In the genomic region with DNA sequence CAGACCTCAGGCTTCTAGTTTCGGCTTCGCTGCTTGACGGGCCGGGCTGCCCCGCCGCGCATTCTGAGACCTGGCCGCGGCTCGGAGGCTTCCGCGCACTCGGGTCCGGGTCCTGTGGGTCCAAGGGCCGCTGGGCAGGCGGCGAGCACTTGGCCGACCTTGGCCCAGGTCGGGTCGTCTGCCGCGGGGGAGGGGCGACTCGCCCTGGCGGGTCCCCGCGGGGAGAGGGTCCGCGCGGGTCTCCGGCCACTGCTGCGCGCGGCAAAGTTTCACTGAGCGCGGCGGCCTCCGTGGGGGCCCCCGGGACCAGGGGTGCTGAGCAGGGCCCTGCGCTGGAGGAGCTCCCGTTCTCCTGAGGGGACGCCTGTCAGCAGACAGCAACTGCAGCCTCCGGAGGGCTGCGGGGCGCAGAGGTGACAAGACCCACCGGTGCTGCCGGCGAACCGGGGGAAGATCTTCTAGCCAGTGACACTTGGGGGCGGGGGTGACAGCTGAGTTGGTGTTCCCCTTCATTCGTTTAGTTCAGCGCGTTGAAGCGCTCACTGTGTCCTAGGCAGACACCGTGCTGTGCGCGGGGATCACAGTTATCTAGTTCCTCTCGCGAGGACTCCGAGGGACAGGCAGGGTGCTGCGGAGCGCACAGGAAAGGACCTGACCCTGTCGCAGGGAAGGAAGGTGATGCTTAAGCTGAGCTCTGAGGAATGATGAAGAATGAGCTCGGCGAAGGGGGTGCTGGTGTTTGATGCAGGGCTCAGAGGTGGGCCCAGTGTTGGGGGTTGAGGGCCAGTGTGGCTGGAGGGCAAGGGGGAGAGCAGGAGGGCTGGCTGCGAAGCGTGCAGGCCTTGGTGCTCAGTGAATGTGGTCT, we compare ENCODE assay signal across 8 cellular contexts. TPM values are rescaled to one million over a fixed set of nuclear protein-coding genes. Genes with fewer than 3 reads are reported as not detected.
DNase-seq lines count a peak whose midpoint lies in the region; ATAC-seq lines count a peak whose summit lies in the region.

No MANE protein-coding gene starts in this region.

- peak overlapping the region; percentile 88 for H3K27ac Mint-ChIP-seq in activated naive CD8-positive, alpha-beta T cell treated with anti-CD3 and anti-CD28 coated beads, Interleukin-2, amount 50 U/mL, for 24 hours

- H3K4me3 ChIP-seq in right cardiac atrium (ENCODE audit: low read length) (peak overlapping the region; percentile 88), skeletal muscle tissue (ENCODE audit: low read length in 3 of 3) (peak overlapping the region; percentile 80 to 98 (median 95))

- H3K27me3 ChIP-seq in right cardiac atrium (ENCODE audit: control insufficient read depth, insufficient read depth) (no peaks in the 10 kb centered on the region), skeletal muscle tissue (ENCODE audit: control insufficient read depth in 3 of 3, insufficient read depth in 3 of 3, low read length in 3 of 3) (no peaks in the 10 kb centered on the region)

- intact Hi-C loops in right cardiac atrium (cut with DNase I) = no loop called here

- peak; percentile 40 for ATAC-seq in GM21367 (IDR thresholded peaks at IDR 0.05; ENCODE audit: unreplicated experiment)
- ATAC-seq in activated naive CD8-positive, alpha-beta T cell treated with anti-CD3 and anti-CD28 coated beads, Interleukin-2, amount 50 U/mL, for 24 hours = peak; percentile 74
- ATAC-seq in right cardiac atrium = peak; percentile 59 to 64

- H3K4me1 ChIP-seq in right cardiac atrium (ENCODE audit: control insufficient read depth, insufficient read depth, low read length) (peaks cover 14% of the 10 kb centered on the region), skeletal muscle tissue (ENCODE audit: control insufficient read depth in 3 of 3, insufficient read depth in 3 of 3, low read length in 3 of 3) (peaks cover 39 to 62% (median 42%) of the 10 kb centered on the region in 3 donors)

- H3K9me3 ChIP-seq in right cardiac atrium (ENCODE audit: control insufficient read depth, low read length) (no peaks in the 10 kb centered on the region), skeletal muscle tissue (ENCODE audit: control insufficient read depth in 3 of 3, low read length in 3 of 3) (no peaks in the 10 kb centered on the region)

- H3K27ac ChIP-seq in right cardiac atrium (ENCODE audit: low read length) = peak overlapping the region; percentile 90
- H3K27ac ChIP-seq in skeletal muscle tissue (ENCODE audit: low read depth, low read length) = peak overlapping the region; percentile 91

- WGBS in right cardiac atrium = under 1% methylated on average over 67 of the region's 67 CpGs

- H3K36me3 ChIP-seq in skeletal muscle tissue (ENCODE audit: control insufficient read depth in 3 of 3, insufficient read depth in 3 of 3, low read length in 3 of 3) = peaks cover 10 to 15% (median 15%) of the 10 kb centered on the region in 3 donors

- H3K9me3 Mint-ChIP-seq in activated naive CD8-positive, alpha-beta T cell treated with anti-CD3 and anti-CD28 coated beads, Interleukin-2, amount 50 U/mL, for 24 hours = no peaks in the 10 kb centered on the region

- no peaks in the 10 kb centered on the region for H3K27me3 Mint-ChIP-seq in activated naive CD8-positive, alpha-beta T cell treated with anti-CD3 and anti-CD28 coated beads, Interleukin-2, amount 50 U/mL, for 24 hours

- peak overlapping the region; percentile 90 for H3K4me3 Mint-ChIP-seq in activated naive CD8-positive, alpha-beta T cell treated with anti-CD3 and anti-CD28 coated beads, Interleukin-2, amount 50 U/mL, for 24 hours

- H3K4me1 Mint-ChIP-seq in activated naive CD8-positive, alpha-beta T cell treated with anti-CD3 and anti-CD28 coated beads, Interleukin-2, amount 50 U/mL, for 24 hours = peaks cover 28% of the 10 kb centered on the region

- peak; percentile 11 for DNase-seq in DMS79 treated with DMSO at 0.1 percent for 48 hours (lab: John Stamatoyannopoulos, UW)
- DNase-seq in HT1080 (ENCODE audit: low read depth) = peak; percentile 42
- DNase-seq in SKM-1 (lab: John Stamatoyannopoulos, UW; ENCODE audit: unreplicated experiment) = peak; percentile 59
- peak; percentile 70 for DNase-seq in activated naive CD8-positive, alpha-beta T cell treated with anti-CD3 and anti-CD28 coated beads, Interleukin-2, amount 50 U/mL, for 24 hours
- peak; percentile 54 to 81 (median 71) for DNase-seq in right cardiac atrium
- DNase-seq in NCI-H187 (lab: John Stamatoyannopoulos, UW) = no peak

- H3K36me3 Mint-ChIP-seq in activated naive CD8-positive, alpha-beta T cell treated with anti-CD3 and anti-CD28 coated beads, Interleukin-2, amount 50 U/mL, for 24 hours (ENCODE audit: low read depth) = no peaks in the 10 kb centered on the region

- peak overlapping the region; percentile 95 to 98 (median 95) for H3K9ac ChIP-seq in skeletal muscle tissue (ENCODE audit: low read depth in 1 of 3, low read length in 3 of 3)

RNA-seq across cellular contexts. Expression of gene MTFR1L, which starts 0.7 kb away (rescaled TPM):
- 43.4 and 47.5 TPM in 2 replicates for total RNA-seq in HT1080 (2014; rRNA removed; shearing (Covaris generic))
- polyA plus RNA-seq in HT1080 (2015; cell fraction: cytosol; rRNA removed) = 38.5 and 38.7 TPM in 2 replicates
- 63.5 and 65.7 TPM in 2 replicates for polyA plus RNA-seq in HT1080 (2015; cell fraction: nucleus; rRNA removed)
- 100 to 1,000 TPM; 125 to 195 (median 180) TPM for total RNA-seq in right cardiac atrium
- 130 TPM for polyA plus RNA-seq in right cardiac atrium
- total RNA-seq in skeletal muscle tissue = 35.0 TPM

RNA-seq across cellular contexts. Expression of gene SELENON, which starts 20.5 kb away (rescaled TPM):
- 24.3 and 36.5 TPM in 2 replicates for total RNA-seq in HT1080 (2014; rRNA removed; shearing (Covaris generic))
- 108 and 125 TPM in 2 replicates for polyA plus RNA-seq in HT1080 (2015; cell fraction: cytosol; rRNA removed)
- polyA plus RNA-seq in HT1080 (2015; cell fraction: nucleus; rRNA removed) = 54.0 and 57.1 TPM in 2 replicates
- total RNA-seq in right cardiac atrium = 10 to 100 TPM; 34.7 to 48.2 (median 40.5) TPM
- polyA plus RNA-seq in right cardiac atrium = 26.4 TPM
- total RNA-seq in skeletal muscle tissue = 9.9 TPM

RNA-seq across cellular contexts. Expression of gene AUNIP, which starts 38.8 kb away (rescaled TPM):
- total RNA-seq in HT1080 (2014; rRNA removed; shearing (Covaris generic)) = 12.8 and 15.8 TPM in 2 replicates
- polyA plus RNA-seq in HT1080 (2015; cell fraction: cytosol; rRNA removed) = 6.4 and 7.9 TPM in 2 replicates
- 7.2 TPM in 2 replicates for polyA plus RNA-seq in HT1080 (2015; cell fraction: nucleus; rRNA removed)
- total RNA-seq in right cardiac atrium (under 1 TPM in 1 of 4 donors, not detected in 3; 0.34 TPM), skeletal muscle tissue (1.6 TPM)
- not detected for polyA plus RNA-seq in right cardiac atrium

RNA-seq across cellular contexts. Expression of gene PAQR7, which starts 55.0 kb away (rescaled TPM):
- 9.6 and 10.0 TPM in 2 replicates for total RNA-seq in HT1080 (2014; rRNA removed; shearing (Covaris generic))
- 8.1 and 9.2 TPM in 2 replicates for polyA plus RNA-seq in HT1080 (2015; cell fraction: cytosol; rRNA removed)
- 10.2 and 12.7 TPM in 2 replicates for polyA plus RNA-seq in HT1080 (2015; cell fraction: nucleus; rRNA removed)
- total RNA-seq in right cardiac atrium = 1 to 10 TPM; 2.5 to 3.1 (median 2.9) TPM
- 1.5 TPM for polyA plus RNA-seq in right cardiac atrium
- total RNA-seq in skeletal muscle tissue = 7.3 TPM

Comparison
In these comparisons a context has a peak if more than half of its experiments do, and no peak if none do; other contexts are left out.
1. DNase-seq: peak in DMS79 treated with DMSO at 0.1 percent for 48 hours (single experiment), HT1080 (single experiment), SKM-1 (single experiment), activated naive CD8-positive, alpha-beta T cell treated with anti-CD3 and anti-CD28 coated beads, Interleukin-2, amount 50 U/mL, for 24 hours (single experiment) and right cardiac atrium (3 of 3); none in NCI-H187 (0 of 2).
2. Peak in every context shown above with its lines, with median percentiles within 50 percentile points of each other: ATAC-seq.